ENCODE assay signal across 8 cellular contexts in the genomic region with DNA sequence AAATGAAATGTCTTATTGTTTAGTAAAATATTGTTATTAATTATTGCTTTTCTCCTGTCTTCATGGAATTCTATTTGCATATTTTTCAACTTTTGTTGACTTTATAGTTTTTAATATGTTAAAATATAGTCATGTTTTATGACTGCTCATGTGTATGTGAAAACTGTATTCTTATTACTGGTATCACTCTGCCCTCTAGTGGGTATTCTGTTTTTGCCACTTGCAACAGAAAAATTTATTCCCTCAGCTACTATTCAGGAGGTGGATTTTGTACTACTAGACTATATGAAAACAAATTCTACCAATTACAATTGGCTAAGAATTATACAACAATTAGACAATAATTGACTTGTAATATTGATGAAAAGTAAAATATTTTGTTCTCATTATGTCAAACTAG. TPM values are rescaled to one million over a fixed set of nuclear protein-coding genes. Genes with fewer than 3 reads are reported as not detected.
A peak's percentile ranks its signal among the peaks of the same experiment; 100 is the strongest.
DNase-seq lines count a peak whose midpoint lies in the region; ATAC-seq and TF ChIP-seq lines count a peak whose summit lies in the region.

No MANE protein-coding gene starts in this region.

- no peaks in the 10 kb centered on the region for H3K27me3 Mint-ChIP-seq in nephron progenitor cell (ENCODE audit: low read depth, poor library complexity)
- no peaks in the 10 kb centered on the region for H3K27me3 Mint-ChIP-seq in T-cell

- intact Hi-C loops in Right ventricle myocardium inferior (cut with DNase I), result no loop called here

- H3K27ac Mint-ChIP-seq in nephron progenitor cell (no peak overlapping the region), T-cell (no peak overlapping the region)

- H3K27me3 ChIP-seq in brain microvascular endothelial cell (replicated peaks), result no peaks in the 10 kb centered on the region

- ATAC-seq in GM18858 (IDR thresholded peaks at IDR 0.05; ENCODE audit: unreplicated experiment) (peak; percentile 51), T-cell (replicated peaks in 1 of 4) (no peak), Right ventricle myocardium inferior (no peak)

- H3K27ac ChIP-seq in brain microvascular endothelial cell, result no peak overlapping the region

- in situ Hi-C loops in ACHN (cut with HindIII; ENCODE audit: low pct_ligation_motif_present, low pct_unique_long_range_greater_than_20kb, low sequenced_read_pairs) (no loop called here), brain microvascular endothelial cell (cut with HindIII; ENCODE audit: low pct_ligation_motif_present, low sequenced_read_pairs) (no loop called here)

- H3K36me3 Mint-ChIP-seq in nephron progenitor cell (ENCODE audit: low read depth) (no peaks in the 10 kb centered on the region), T-cell (no peaks in the 10 kb centered on the region)

- no peak overlapping the region for H3K4me3 ChIP-seq in brain microvascular endothelial cell (ENCODE audit: low read depth, low read length)

- no peaks in the 10 kb centered on the region for H3K4me1 Mint-ChIP-seq in nephron progenitor cell
- no peaks in the 10 kb centered on the region for H3K4me1 Mint-ChIP-seq in T-cell

- DNase-seq in ACHN (peak; percentile 42), NCI-H1105 treated with DMSO at 0.1 percent for 48 hours (lab: John Stamatoyannopoulos, UW) (peak; percentile 28), brain microvascular endothelial cell (peak; percentile 22), nephron progenitor cell (no peak), retina (no peak), T-cell (no peak), Right ventricle myocardium inferior (ENCODE audit: missing footprints) (no peak)

- POLR2A ChIA-PET in T-cell (lab: Charles Lee), result no interaction called here

- H3K4me3 Mint-ChIP-seq in nephron progenitor cell (no peak overlapping the region), T-cell (no peak overlapping the region)

- CTCF ChIA-PET in T-cell (lab: Charles Lee), result no interaction called here

- TF ChIP-seq CTCF in brain microvascular endothelial cell (IDR thresholded peaks at IDR 0.05; ENCODE audit: low read depth, low read length, missing control alignments) (peak; percentile 37), nephron progenitor cell (IDR thresholded peaks at IDR 0.05) (peak; percentile 42)

- H3K9me3 Mint-ChIP-seq in nephron progenitor cell (peaks cover 63% of the 10 kb centered on the region), T-cell (peaks cover 4 to 21% (median 19%) of the 10 kb centered on the region in 3 donors)

- no peaks in the 10 kb centered on the region for H3K36me3 ChIP-seq in brain microvascular endothelial cell (replicated peaks)

RNA-seq across cellular contexts. Expression of gene OR4C6, which starts 45.0 kb away (rescaled TPM):
- total RNA-seq in T-cell, result not detected
- total RNA-seq in Right ventricle myocardium inferior, result not detected

RNA-seq across cellular contexts. Expression of gene OR4S2, which starts 58.9 kb away (rescaled TPM):
- not detected for total RNA-seq in T-cell
- not detected for total RNA-seq in Right ventricle myocardium inferior

Comparison
In these comparisons a context has a peak if more than half of its experiments do, and no peak if none do; other contexts are left out.
1. DNase-seq: peak in ACHN (single experiment), NCI-H1105 treated with DMSO at 0.1 percent for 48 hours (single experiment) and brain microvascular endothelial cell (single experiment); none in nephron progenitor cell (single experiment), retina (single experiment), T-cell (0 of 34) and Right ventricle myocardium inferior (single experiment).